Comparison of ENCODE assay signal across 16 cellular contexts in genomic region chr1:1234180-1234808, GRCh38. TPM values are rescaled to one million over a fixed set of nuclear protein-coding genes. Genes with fewer than 3 reads are reported as not detected.
DNase-seq lines count a peak whose midpoint lies in the region; ATAC-seq and TF ChIP-seq lines count a peak whose summit lies in the region.
"Had no signal": no experiment of that assay in that cellular context is flagged by ENCODE, and none has a peak within 500 bp of the region (broad histone marks: within the 10 kb centered on the region; RNA-seq: fewer than 3 reads in every experiment).

No MANE protein-coding gene starts in this region.

- DNase-seq in activated naive CD4-positive, alpha-beta T cell (lab: John Stamatoyannopoulos, UW), result no peak
- no peak for DNase-seq in Panc1 (ENCODE audit: low read depth, low spot score)
- DNase-seq in DMS79 treated with DMSO at 0.1 percent for 48 hours (lab: John Stamatoyannopoulos, UW), result no peak
- DNase-seq in KG1 (lab: John Stamatoyannopoulos, UW), result no peak
- DNase-seq in middle frontal gyrus (ENCODE audit: extremely low spot score, low spot score), result no peak
- DNase-seq: activated CD4-positive, CD25-positive, alpha-beta regulatory T cell; activated effector memory CD4-positive, alpha-beta T cell treated with anti-CD3 and anti-CD28 coated beads, Interleukin-2, amount 50 U/mL, for 16 hours; gastrocnemius medialis; NCI-H1105; NCI-H2171 treated with DMSO at 0.1 percent for 48 hours; retina had no signal

- peaks cover 57% of the 10 kb centered on the region for H3K4me1 ChIP-seq in Panc1 (ENCODE audit: control insufficient read depth, insufficient read depth, low read length)

- H3K27me3 ChIP-seq in Panc1 (ENCODE audit: control insufficient read depth, insufficient read depth, low read length), result no peaks in the 10 kb centered on the region

- CTCF ChIA-PET in Panc1 (lab: Charles Lee), result no interaction called here

- peaks cover 14% of the 10 kb centered on the region for H3K36me3 Mint-ChIP-seq in activated naive CD4-positive, alpha-beta T cell treated with anti-CD3 and anti-CD28 coated beads, Interleukin-2, amount 50 U/mL, for 24 hours
- H3K36me3 Mint-ChIP-seq in brain, result peaks cover 18% of the 10 kb centered on the region
- H3K36me3 Mint-ChIP-seq in stimulated activated memory B cell treated with anti-CD40 and anti-IgM and Interleukin-4, amounts not matched to agents 10 μg/mL and 1 μg/mL and 100 μg/mL, for 72 hours, result peaks cover 23% of the 10 kb centered on the region

- ATAC-seq in Panc1, result no peak
- no peak for ATAC-seq in stimulated activated memory B cell treated with anti-CD40 and anti-IgM and Interleukin-4, amounts not matched to agents 10 μg/mL and 1 μg/mL and 100 μg/mL, for 72 hours
- ATAC-seq: gastrocnemius medialis had no signal

- peaks cover 8% of the 10 kb centered on the region; the same call in 1 of the 2 replicates for H3K36me3 ChIP-seq in Panc1 (ENCODE audit: control insufficient read depth, insufficient read depth, low read length)
- H3K36me3 ChIP-seq: gastrocnemius medialis had no signal

- TF ChIP-seq CTCF in Panc1 (IDR thresholded peaks at IDR 0.05) (no peak), brain (conservative IDR thresholded peaks at IDR 0.05) (no peak)

- POLR2A ChIA-PET in Panc1 (lab: Charles Lee), result no interaction called here

- peak overlapping the region; percentile 91 for H3K4me3 Mint-ChIP-seq in activated naive CD4-positive, alpha-beta T cell treated with anti-CD3 and anti-CD28 coated beads, Interleukin-2, amount 50 U/mL, for 24 hours
- H3K4me3 Mint-ChIP-seq in brain, result peak overlapping the region; percentile 78 to 90 (median 83)
- peak overlapping the region; percentile 71 for H3K4me3 Mint-ChIP-seq in stimulated activated memory B cell treated with anti-CD40 and anti-IgM and Interleukin-4, amounts not matched to agents 10 μg/mL and 1 μg/mL and 100 μg/mL, for 72 hours

- H3K9me3 Mint-ChIP-seq in activated naive CD4-positive, alpha-beta T cell treated with anti-CD3 and anti-CD28 coated beads, Interleukin-2, amount 50 U/mL, for 24 hours, result no peaks in the 10 kb centered on the region
- peaks cover 0 to 5% (median 0%) of the 10 kb centered on the region in 5 experiments for H3K9me3 Mint-ChIP-seq in brain
- H3K9me3 Mint-ChIP-seq in stimulated activated memory B cell treated with anti-CD40 and anti-IgM and Interleukin-4, amounts not matched to agents 10 μg/mL and 1 μg/mL and 100 μg/mL, for 72 hours, result no peaks in the 10 kb centered on the region

- no peak overlapping the region for H3K4me3 ChIP-seq in Panc1 (ENCODE audit: low read depth in 2 of 2, low read length in 2 of 2)
- H3K4me3 ChIP-seq: gastrocnemius medialis had no signal

- H3K4me1 Mint-ChIP-seq in activated naive CD4-positive, alpha-beta T cell treated with anti-CD3 and anti-CD28 coated beads, Interleukin-2, amount 50 U/mL, for 24 hours, result peaks cover 29% of the 10 kb centered on the region
- peaks cover 36% of the 10 kb centered on the region for H3K4me1 Mint-ChIP-seq in brain
- H3K4me1 Mint-ChIP-seq in stimulated activated memory B cell treated with anti-CD40 and anti-IgM and Interleukin-4, amounts not matched to agents 10 μg/mL and 1 μg/mL and 100 μg/mL, for 72 hours, result peaks cover 64% of the 10 kb centered on the region

- no peaks in the 10 kb centered on the region for H3K27me3 Mint-ChIP-seq in activated naive CD4-positive, alpha-beta T cell treated with anti-CD3 and anti-CD28 coated beads, Interleukin-2, amount 50 U/mL, for 24 hours
- H3K27me3 Mint-ChIP-seq in brain, result no peaks in the 10 kb centered on the region
- peaks cover 10% of the 10 kb centered on the region for H3K27me3 Mint-ChIP-seq in stimulated activated memory B cell treated with anti-CD40 and anti-IgM and Interleukin-4, amounts not matched to agents 10 μg/mL and 1 μg/mL and 100 μg/mL, for 72 hours

- H3K27ac Mint-ChIP-seq in activated naive CD4-positive, alpha-beta T cell treated with anti-CD3 and anti-CD28 coated beads, Interleukin-2, amount 50 U/mL, for 24 hours, result peak overlapping the region; percentile 53
- peak overlapping the region; percentile 34 to 95 (median 51) for H3K27ac Mint-ChIP-seq in brain
- H3K27ac Mint-ChIP-seq in stimulated activated memory B cell treated with anti-CD40 and anti-IgM and Interleukin-4, amounts not matched to agents 10 μg/mL and 1 μg/mL and 100 μg/mL, for 72 hours, result no peak overlapping the region

- intact Hi-C loops in Panc1 (cut with micrococcal nuclease; ENCODE audit: unreplicated experiment), result loop anchor here (5.0 kb wide), 1 partner anchor 112 kb away; no protein-coding TSS in a partner anchor

- no TSS peak for BruUV-seq in Panc1 (replicated peaks; lab: Mats Ljungman, UMichigan)

- no peaks in the 10 kb centered on the region for H3K9me3 ChIP-seq in Panc1 (ENCODE audit: control insufficient read depth, insufficient read depth, low read depth, low read length)
- H3K9me3 ChIP-seq: gastrocnemius medialis had no signal

- H3K27ac ChIP-seq in Panc1 (ENCODE audit: low read length), result peak overlapping the region; percentile 65
- H3K27ac ChIP-seq: gastrocnemius medialis had no signal

- in situ Hi-C loops in Panc1 (cut with HindIII; ENCODE audit: low pct_unique_long_range_greater_than_20kb, low sequenced_read_pairs), result no loop called here

RNA-seq across cellular contexts. Expression of gene B3GALT6, which starts 2.3 kb away (rescaled TPM):
- 46.4 TPM for total RNA-seq in Panc1 (2021; ENCODE audit: unreplicated experiment)
- polyA plus RNA-seq in Panc1 (2012; ENCODE audit: insufficient read length), result 52.8 TPM
- 13.5 TPM for polyA plus RNA-seq in brain (ENCODE audit: insufficient read depth, low read depth, low replicate concordance)

RNA-seq across cellular contexts. Expression of gene SDF4, which starts 2.5 kb away (rescaled TPM):
- 335 TPM for total RNA-seq in Panc1 (2021; ENCODE audit: unreplicated experiment)
- polyA plus RNA-seq in Panc1 (2012; ENCODE audit: insufficient read length), result 480 TPM
- polyA plus RNA-seq in brain (ENCODE audit: insufficient read depth, low read depth, low replicate concordance), result 119 TPM

RNA-seq across cellular contexts. Expression of gene C1QTNF12, which starts 12.2 kb away (rescaled TPM):
- total RNA-seq in Panc1 (2021; ENCODE audit: unreplicated experiment), result 41.4 TPM
- polyA plus RNA-seq in Panc1 (2012; ENCODE audit: insufficient read length), result 86.9 TPM
- 1.4 TPM for polyA plus RNA-seq in brain (ENCODE audit: insufficient read depth, low read depth, low replicate concordance)
- total RNA-seq: SK-MEL-5 had no signal

RNA-seq across cellular contexts. Expression of gene TNFRSF4, which starts 20.3 kb away (rescaled TPM):
- 0.62 TPM for total RNA-seq in Panc1 (2021; ENCODE audit: unreplicated experiment)
- not detected for polyA plus RNA-seq in Panc1 (2012; ENCODE audit: insufficient read length)
- polyA plus RNA-seq in brain (ENCODE audit: insufficient read depth, low read depth, low replicate concordance), result 1.2 TPM
- total RNA-seq: SK-MEL-5 had no signal
- polyA plus RNA-seq: keratinocyte had no signal

RNA-seq across cellular contexts. Expression of gene TNFRSF18, which starts 27.9 kb away (rescaled TPM):
- total RNA-seq in Panc1 (2021; ENCODE audit: unreplicated experiment), result 4.3 TPM
- 8.2 TPM for polyA plus RNA-seq in Panc1 (2012; ENCODE audit: insufficient read length)
- 2.0 TPM for polyA plus RNA-seq in brain (ENCODE audit: insufficient read depth, low read depth, low replicate concordance)
- total RNA-seq: gastrocnemius medialis, SK-MEL-5 had no signal
